ENCODE assay signal across 15 cellular contexts in genomic region chr6:52919511-52919910, GRCh38. TPM values are rescaled to one million over a fixed set of nuclear protein-coding genes. Genes with fewer than 3 reads are reported as not detected.
DNase-seq lines count a peak whose midpoint lies in the region; ATAC-seq and TF ChIP-seq lines count a peak whose summit lies in the region.
"Not testable (repeated sequence)": the region's sequence is repeated elsewhere in the genome, so short reads cannot be mapped to it uniquely, and the experiment has no call there.
"Had no signal": no experiment of that assay in that cellular context is flagged by ENCODE, and none has a peak within 500 bp of the region (broad histone marks: within the 10 kb centered on the region; RNA-seq: fewer than 3 reads in every experiment).

No MANE protein-coding gene starts in this region.

- H3K27ac ChIP-seq in GM23248; PC-9; mammary epithelial cell (ENCODE audit: insufficient read depth, low read depth, low read length): not testable (repeated sequence)
- H3K27ac ChIP-seq in epithelial cell of prostate, result peak overlapping the region; percentile 33
- H3K27ac ChIP-seq in lower lobe of right lung, result peak overlapping the region; percentile 46
- peak overlapping the region; percentile 15 to 77 (median 36) for H3K27ac ChIP-seq in upper lobe of left lung

- BruUV-seq in PC-9 (replicated peaks; lab: Mats Ljungman, UMichigan); mammary epithelial cell (replicated peaks; lab: Mats Ljungman, UMichigan): not testable (repeated sequence)

- TF ChIP-seq CTCF in PC-9 (conservative IDR thresholded peaks at IDR 0.05); mammary epithelial cell (conservative IDR thresholded peaks at IDR 0.05 in 1 of 2, IDR thresholded peaks at IDR 0.05 in 1 of 2; ENCODE audit: extremely low read depth in 1 of 2, insufficient read depth in 1 of 2, low read depth in 1 of 2, low read length in 2 of 2); fibroblast of pulmonary artery (IDR thresholded peaks at IDR 0.05; ENCODE audit: low read length, missing control alignments); lower lobe of right lung (IDR thresholded peaks at IDR 0.05); upper lobe of left lung (IDR thresholded peaks at IDR 0.05): not testable (repeated sequence)

- not testable (repeated sequence) for H2AFZ ChIP-seq in GM23248; PC-9; mammary epithelial cell (ENCODE audit: low read depth, low read length)

- H3K4me1 ChIP-seq in GM23248 (ENCODE audit: insufficient read depth), result peaks cover 11% of the 10 kb centered on the region
- H3K4me1 ChIP-seq in PC-9 (replicated peaks; ENCODE audit: insufficient read depth), result peaks cover 44% of the 10 kb centered on the region
- H3K4me1 ChIP-seq in mammary epithelial cell (ENCODE audit: insufficient read depth, low read length), result peaks cover 29% of the 10 kb centered on the region
- peaks cover 21% of the 10 kb centered on the region for H3K4me1 ChIP-seq in lower lobe of right lung
- H3K4me1 ChIP-seq in upper lobe of left lung, result peaks cover 6 to 40% (median 10%) of the 10 kb centered on the region in 4 donors

- H3K36me3 ChIP-seq in GM23248 (ENCODE audit: low read depth); PC-9 (ENCODE audit: low read depth); mammary epithelial cell (ENCODE audit: insufficient read depth, low read length); lower lobe of right lung; upper lobe of left lung: not testable (repeated sequence)

- POLR2A ChIA-PET in PC-9 (lab: Charles Lee; ENCODE audit: unreplicated experiment), result not testable (repeated sequence)

- H3K4me2 ChIP-seq in GM23248 (ENCODE audit: unreplicated experiment); mammary epithelial cell (ENCODE audit: insufficient read depth, low read depth, low read length): not testable (repeated sequence)
- peak overlapping the region; percentile 45 for H3K4me2 ChIP-seq in PC-9

- peak; percentile 30 for DNase-seq in GM23248
- peak in 1 of 2 experiments; percentile 76 for DNase-seq in PC-9
- DNase-seq in mammary epithelial cell, result peak; percentile 85
- DNase-seq in epithelial cell of prostate (ENCODE audit: low read depth, low spot score), result peak; percentile 77
- DNase-seq in fibroblast of pulmonary artery (ENCODE audit: low read depth), result peak; percentile 18
- peak; percentile 45 for DNase-seq in iris pigment epithelial cell (ENCODE audit: low read depth)
- not testable (repeated sequence) for DNase-seq in lower lobe of right lung
- peak in 1 of 2 donors; percentile 48 for DNase-seq in upper lobe of left lung

- not testable (repeated sequence) for H3K4me3 ChIP-seq in GM23248; PC-9; mammary epithelial cell (replicated peaks in 1 of 3; ENCODE audit: insufficient read depth in 1 of 3, low read depth in 2 of 3, low read length in 3 of 3); fibroblast of pulmonary artery (replicated peaks; ENCODE audit: low read depth, low read length); lower lobe of right lung; upper lobe of left lung

- H3F3A ChIP-seq in GM23248 (ENCODE audit: insufficient read depth), result not testable (repeated sequence)
- peaks cover 29% of the 10 kb centered on the region for H3F3A ChIP-seq in PC-9 (ENCODE audit: insufficient read depth, low read depth)

- H3K79me2 ChIP-seq in GM23248 (ENCODE audit: insufficient read depth); PC-9 (ENCODE audit: low read depth); mammary epithelial cell (ENCODE audit: insufficient read depth, low read length): not testable (repeated sequence)

- TF ChIP-seq EP300 in upper lobe of left lung (IDR thresholded peaks at IDR 0.05), result peak; percentile 29 to 94 (median 73)

- not testable (repeated sequence) for H3K9ac ChIP-seq in GM23248; mammary epithelial cell (ENCODE audit: insufficient read depth, low read length)

- H3K27me3 ChIP-seq in GM23248 (replicated peaks; ENCODE audit: insufficient read depth); PC-9 (ENCODE audit: insufficient read depth, low read depth); mammary epithelial cell (ENCODE audit: insufficient read depth, low read length); lower lobe of right lung (ENCODE audit: low read depth); upper lobe of left lung: not testable (repeated sequence)

- peak in 1 of 2 donors; percentile 74 for ATAC-seq in lower lobe of right lung
- not testable (repeated sequence) for ATAC-seq in upper lobe of left lung (ENCODE audit: low FRiP score in 2 of 2)

- H3K9me2 ChIP-seq in GM23248 (ENCODE audit: insufficient read depth); PC-9 (ENCODE audit: insufficient read depth): not testable (repeated sequence)

- in situ Hi-C loops in GM23248 (cut with MboI); mammary epithelial cell (cut with MboI; ENCODE audit: low sequenced_read_pairs in 2 of 2): not testable (repeated sequence)

- dilution Hi-C loops in mammary epithelial cell (cut with HindIII; ENCODE audit: low sequenced_read_pairs), result not testable (repeated sequence)

- H4K20me1 ChIP-seq in GM23248 (ENCODE audit: insufficient read depth); PC-9 (ENCODE audit: insufficient read depth); mammary epithelial cell (ENCODE audit: insufficient read depth, low read length): not testable (repeated sequence)

- peak in 1 of 4 donors; percentile 32 for TF ChIP-seq POLR2A in upper lobe of left lung (IDR thresholded peaks at IDR 0.05)

- WGBS in GM23248 (ENCODE audit: low coverage in 1 of 2, low lambda C conversion rate in 2 of 2, missing lambda C conversion rate in 2 of 2), 2 experiments, result 20 to 22% methylated on average over 1 of the region's 1 CpG
- 0% methylated on average over 1 of the region's 1 CpG for WGBS in mammary epithelial cell (ENCODE audit: low coverage, missing lambda C conversion rate)
- WGBS in upper lobe of left lung, 2 donors, result 23 to 28% methylated on average over 1 of the region's 1 CpG

- intact Hi-C loops in PC-9 (cut with micrococcal nuclease; ENCODE audit: unreplicated experiment); mammary epithelial cell (cut with micrococcal nuclease); lower lobe of right lung (cut with DNase I): not testable (repeated sequence)

- CTCF ChIA-PET in PC-9 (lab: Charles Lee); mammary epithelial cell (lab: Charles Lee; ENCODE audit: low non-redundant PET): not testable (repeated sequence)

- not testable (repeated sequence) for H3K9me3 ChIP-seq in GM23248 (ENCODE audit: low read depth); PC-9 (ENCODE audit: insufficient read depth, low read depth); mammary epithelial cell (replicated peaks; ENCODE audit: insufficient read depth, low read length); lower lobe of right lung; upper lobe of left lung

RNA-seq across cellular contexts. Expression of gene GSTA3, which starts 10.0 kb away (rescaled TPM):
- not detected in 2 replicates for total RNA-seq in GM23248 (2014; rRNA removed; shearing (Covaris generic))
- polyA plus RNA-seq in GM23248 (2016; fragmentation: Nextera tagmentation; extraction: Ambion mirVana) (not detected in 2 replicates), mammary epithelial cell (not detected)
- total RNA-seq in PC-9 (2021) (not detected in 2 replicates), mammary epithelial cell (not detected), lower lobe of right lung (2.1 TPM), upper lobe of left lung (1 to 10 TPM in 1 of 6 donors, under 1 TPM in 4, not detected in 1; 0.46 to 2.0 (median 0.57) TPM)
- polyA minus RNA-seq in mammary epithelial cell, result not detected
- total RNA-seq: CD4-positive, alpha-beta memory T cell; G401; H7; K562; LHCN-M2; NCI-H460; PC-3 had no signal
- polyA plus RNA-seq: CD4-positive, alpha-beta memory T cell; K562 had no signal
